ENCODE assay signal across 21 cellular contexts in genomic region chr1:90067194-90067593, GRCh38.
A peak's percentile ranks its signal among the peaks of the same experiment; 100 is the strongest.
DNase-seq lines count a peak whose midpoint lies in the region; FAIRE-seq and TF ChIP-seq lines count a peak whose summit lies in the region.
"Had no signal": no experiment of that assay in that cellular context is flagged by ENCODE, and none has a peak within 500 bp of the region (broad histone marks: within the 10 kb centered on the region; RNA-seq: fewer than 3 reads in every experiment).

No MANE protein-coding gene starts in this region.

- H3K4me3 ChIP-seq in A673 (ENCODE audit: low read depth, low read length, poor library complexity, severe bottlenecking) (no peak overlapping the region), SK-N-MC (peak overlapping the region; percentile 68), small intestine (ENCODE audit: low read depth in 1 of 2, low read length in 2 of 2) (no peak overlapping the region)

- H3K9ac ChIP-seq in SK-N-MC (ENCODE audit: insufficient read length) = no peak overlapping the region

- peaks cover 8% of the 10 kb centered on the region for H3K9me3 Mint-ChIP-seq in nephron

- intact Hi-C loops in A673 (cut with micrococcal nuclease; ENCODE audit: unreplicated experiment) = loop anchor here (5.0 kb wide), 3 partner anchors 65 to 545 kb away; no protein-coding TSS in a partner anchor

- no peaks in the 10 kb centered on the region for H3K9me3 ChIP-seq in A673 (ENCODE audit: low read depth, low read length, poor library complexity, severe bottlenecking)
- no peaks in the 10 kb centered on the region for H3K9me3 ChIP-seq in SK-N-MC (ENCODE audit: low read depth, low read length)
- H3K9me3 ChIP-seq in small intestine (ENCODE audit: control insufficient read depth, low read depth) = no peaks in the 10 kb centered on the region
- H3K9me3 ChIP-seq: BE2C, Caco-2 had no signal

- POLR2A ChIA-PET in A673 (lab: Charles Lee; ENCODE audit: low non-redundant PET) = interaction anchor here (0.7 kb wide), 1 partner anchor 664 kb away, joined by 3 read pairs; no protein-coding TSS in a partner anchor

- H3K27ac Mint-ChIP-seq in nephron = peak overlapping the region in 2 of 3 experiments; percentile 36 to 72
- H3K27ac Mint-ChIP-seq: CD4-positive, CD25-positive, alpha-beta regulatory T cell; H9 had no signal

- H3K27ac ChIP-seq in A673 (ENCODE audit: low read depth, low read length, poor library complexity, severe bottlenecking) (peak overlapping the region; percentile 95), SK-N-MC (peak overlapping the region; percentile 99), small intestine (ENCODE audit: low read depth in 1 of 2, low read length in 1 of 2) (no peak overlapping the region)

- CTCF ChIA-PET in A673 (lab: Charles Lee) = no interaction called here

- H3K27me3 ChIP-seq in A673 (replicated peaks; ENCODE audit: insufficient read depth, low read depth, low read length, poor library complexity) (no peaks in the 10 kb centered on the region), small intestine (ENCODE audit: control insufficient read depth in 2 of 2, insufficient read depth in 2 of 2, low read length in 2 of 2) (no peaks in the 10 kb centered on the region)
- H3K27me3 ChIP-seq: BE2C had no signal

- H3K27me3 Mint-ChIP-seq in nephron (ENCODE audit: low read depth) = peaks cover 12% of the 10 kb centered on the region

- H3K36me3 Mint-ChIP-seq in nephron (ENCODE audit: low read depth) = peaks cover 10% of the 10 kb centered on the region
- H3K36me3 Mint-ChIP-seq: CD4-positive, CD25-positive, alpha-beta regulatory T cell had no signal

- no peaks in the 10 kb centered on the region for H3K4me1 Mint-ChIP-seq in nephron
- H3K4me1 Mint-ChIP-seq: CD8-positive, alpha-beta memory T cell had no signal

- peaks cover 55% of the 10 kb centered on the region for H3K4me1 ChIP-seq in A673 (ENCODE audit: insufficient read depth, low read length, poor library complexity, severe bottlenecking)
- H3K4me1 ChIP-seq in small intestine (ENCODE audit: control insufficient read depth in 2 of 2, insufficient read depth in 1 of 2, low read depth in 1 of 2, low read length in 1 of 2) = no peaks in the 10 kb centered on the region
- H3K4me1 ChIP-seq: BE2C had no signal

- H3K4me3 Mint-ChIP-seq in nephron = no peak overlapping the region
- H3K4me3 Mint-ChIP-seq: CD4-positive, CD25-positive, alpha-beta regulatory T cell; CD8-positive, alpha-beta memory T cell; H9 had no signal

- no TSS peak for BruUV-seq in A673 (replicated peaks; lab: Mats Ljungman, UMichigan)

- WGBS in small intestine, 3 donors = 2 to 38% (median 23%) methylated on average over 1 of the region's 1 CpG

- DNase-seq in A673 (ENCODE audit: low spot score) (peak; percentile 96), SK-N-MC (ENCODE audit: low read depth, low spot score) (peak; percentile 88), small intestine (peak; percentile 37), OCI-M1 (lab: John Stamatoyannopoulos, UW) (no peak)
- no peak for DNase-seq in stimulated activated CD8-positive, alpha-beta memory T cell treated with anti-CD3 and anti-CD28 coated beads, Interleukin-4, amount 100 ng/mL, for 48 hours
- DNase-seq in stimulated activated CD4-positive, alpha-beta T cell treated with anti-CD3 and anti-CD28 coated beads, Interleukin-12 subunit alpha, Interleukin-12 subunit beta, amount 100 ng/mL, for 4 hours = no peak
- DNase-seq: 8988T; ACHN; BE2C; C1 segment of cervical spinal cord; Caco-2; CD4-positive, CD25-positive, alpha-beta regulatory T cell; CD8-positive, alpha-beta memory T cell; DMS153; DMS79; GDM1; H9 had no signal

- no peak for FAIRE-seq in small intestine (lab: Jason Lieb, UNC)
- FAIRE-seq: GM12892, GM18507, H1 had no signal

- H3K36me3 ChIP-seq in A673 (ENCODE audit: insufficient read depth, low read length, poor library complexity, severe bottlenecking) (no peaks in the 10 kb centered on the region), SK-N-MC (ENCODE audit: insufficient read depth, low read length) (no peaks in the 10 kb centered on the region), small intestine (ENCODE audit: control insufficient read depth in 2 of 2, insufficient read depth in 2 of 2, low read length in 2 of 2) (no peaks in the 10 kb centered on the region)
- H3K36me3 ChIP-seq: BE2C had no signal

- TF ChIP-seq CTCF in A673 (conservative IDR thresholded peaks at IDR 0.05; ENCODE audit: low read depth, low read length) = no peak
- no peak for TF ChIP-seq CTCF in nephron (IDR thresholded peaks at IDR 0.05; ENCODE audit: unreplicated experiment in 3 of 3)

Comparison
In these comparisons a context has a peak if more than half of its experiments do, and no peak if none do; other contexts are left out.
1. DNase-seq: peak in A673 (single experiment), SK-N-MC (single experiment) and small intestine (single experiment); none in stimulated activated CD8-positive, alpha-beta memory T cell treated with anti-CD3 and anti-CD28 coated beads, Interleukin-4, amount 100 ng/mL, for 48 hours (single experiment), stimulated activated CD4-positive, alpha-beta T cell treated with anti-CD3 and anti-CD28 coated beads, Interleukin-12 subunit alpha, Interleukin-12 subunit beta, amount 100 ng/mL, for 4 hours (single experiment) and OCI-M1 (single experiment).
2. H3K27ac ChIP-seq: peak in A673 (single experiment) and SK-N-MC (single experiment); none in small intestine (0 of 2).